In genomic region chr2:203646961-203647360, GRCh38 we compare ENCODE assay signal across 24 cellular contexts. TPM values are rescaled to one million over a fixed set of nuclear protein-coding genes. Genes with fewer than 3 reads are reported as not detected.
"Had no signal": no experiment of that assay in that cellular context is flagged by ENCODE, and none has a peak within 500 bp of the region (broad histone marks: within the 10 kb centered on the region; RNA-seq: fewer than 3 reads in every experiment).

No MANE protein-coding gene starts in this region.

- H3K9me3 Mint-ChIP-seq: IgD-negative memory B cell had no signal

- H3K4me3 ChIP-seq: K562, SJSA1, SK-N-MC had no signal

- H3K27ac ChIP-seq: KMS-11, SJSA1, SK-N-MC had no signal

- DNase-seq: Kasumi-1, MM.1S, NCI-H1092 treated with DMSO at 0.1 percent for 48 hours, NCI-H1436, NCI-H187, NCI-H2029, NCI-H2081 treated with DMSO at 0.1 percent for 48 hours, NCI-H2171, NCI-H226, NCI-H446, NCI-H524 treated with DMSO at 0.1 percent for 48 hours, NCI-H69, NCI-H774, Right ventricle myocardium superior, RPMI8226, SIG-M5, SW 1271 had no signal

- H3K36me3 ChIP-seq: SJSA1 had no signal

- H3K27ac Mint-ChIP-seq: IgD-negative memory B cell had no signal

- H3K4me3 Mint-ChIP-seq: IgD-negative memory B cell had no signal

- H3K4me2 ChIP-seq: KMS-11 had no signal

- FAIRE-seq: K562, RCC 7860 had no signal

- H3K27me3 ChIP-seq: SJSA1 had no signal

- H3K36me3 Mint-ChIP-seq: IgD-negative memory B cell had no signal

- H3K9me3 ChIP-seq: SJSA1 had no signal

RNA-seq across cellular contexts. Expression of gene CD28, which starts 59.5 kb away (rescaled TPM):
- total RNA-seq: M059J, SJSA1 had no signal
